15 cellular contexts compared by ENCODE assay signal in the genomic region with DNA sequence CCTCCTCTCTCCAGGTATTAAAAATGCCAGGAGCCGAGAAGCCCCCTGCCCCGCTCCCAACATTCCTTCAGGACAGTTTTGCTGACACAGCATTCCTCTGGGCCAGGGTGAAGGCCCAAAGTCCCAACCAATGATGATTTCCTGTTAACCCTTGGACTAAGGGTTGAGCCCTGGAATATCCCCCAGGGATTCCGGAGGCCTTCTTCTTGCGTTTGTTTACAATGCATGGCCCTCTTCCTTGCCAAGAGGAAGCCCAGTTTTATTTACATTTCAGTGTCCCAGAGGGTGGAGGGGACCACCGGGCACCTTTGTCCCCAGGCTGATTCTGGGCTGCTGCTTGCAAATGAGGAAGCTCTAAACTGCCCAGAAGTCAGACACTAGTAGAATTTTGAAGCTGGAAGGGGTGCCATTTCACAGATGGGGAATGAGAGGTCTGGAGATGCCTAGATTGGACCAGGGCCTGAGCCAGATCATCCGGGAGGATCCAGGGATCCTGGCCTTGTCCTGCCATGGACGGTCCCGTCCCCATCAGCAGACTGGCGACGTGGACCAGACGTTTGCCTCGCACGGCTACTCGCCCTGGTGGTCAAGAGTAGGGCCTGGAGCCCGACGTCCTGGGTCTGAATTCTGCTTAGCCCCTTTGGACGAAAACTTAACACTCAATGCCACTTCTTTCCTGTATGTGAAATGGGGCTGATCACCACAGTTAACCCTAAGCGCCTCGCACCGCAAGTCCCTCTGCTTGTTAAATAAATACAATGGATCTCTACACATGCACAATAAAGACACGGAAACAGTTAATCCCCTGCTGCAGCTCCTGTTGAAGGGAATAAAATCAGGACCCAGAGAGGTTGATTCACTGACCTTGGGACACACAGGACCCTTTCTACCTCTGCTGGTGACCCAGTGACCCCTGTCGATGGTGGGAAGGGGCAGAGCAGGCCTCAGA. TPM values are rescaled to one million over a fixed set of nuclear protein-coding genes. Genes with fewer than 3 reads are reported as not detected.
DNase-seq lines count a peak whose midpoint lies in the region; ATAC-seq, FAIRE-seq and TF ChIP-seq lines count a peak whose summit lies in the region.
"Had no signal": no experiment of that assay in that cellular context is flagged by ENCODE, and none has a peak within 500 bp of the region (broad histone marks: within the 10 kb centered on the region; RNA-seq: fewer than 3 reads in every experiment).

No MANE protein-coding gene starts in this region.

- H3K36me3 ChIP-seq in right lobe of liver, result no peaks in the 10 kb centered on the region
- no peaks in the 10 kb centered on the region for H3K36me3 ChIP-seq in smooth muscle cell (ENCODE audit: low read depth)

- WGBS in right lobe of liver (ENCODE audit: insufficient coverage, low coverage, low lambda C conversion rate, missing lambda C conversion rate), result 27% methylated on average over 12 of the region's 22 CpGs
- WGBS in smooth muscle cell (ENCODE audit: low lambda C conversion rate), result 72% methylated on average over 22 of the region's 22 CpGs

- H3K9me3 ChIP-seq in right lobe of liver, result no peaks in the 10 kb centered on the region
- no peaks in the 10 kb centered on the region for H3K9me3 ChIP-seq in smooth muscle cell (replicated peaks; ENCODE audit: low read depth)

- H3K79me2 ChIP-seq in smooth muscle cell (ENCODE audit: low read depth), result peaks cover 19% of the 10 kb centered on the region

- no peak overlapping the region for H3K9ac ChIP-seq in smooth muscle cell (ENCODE audit: low read depth)

- H3K4me3 ChIP-seq in right lobe of liver (peak overlapping the region; percentile 41 to 65 (median 49)), smooth muscle cell (no peak overlapping the region)

- DNase-seq in NCI-H2029 (lab: John Stamatoyannopoulos, UW) (peak; percentile 38), NCI-H2029 treated with DMSO at 0.1 percent for 48 hours (lab: John Stamatoyannopoulos, UW) (no peak), chondrocyte (ENCODE audit: low spot score) (no peak), right lobe of liver (peak in 2 of 3 donors; percentile 59 to 72), smooth muscle cell (lab: John Stamatoyannopoulos, UW; ENCODE audit: unreplicated experiment) (no peak), pons (ENCODE audit: low spot score) (no peak), C1 segment of cervical spinal cord (lab: John Stamatoyannopoulos, UW) (no peak), D721Med (ENCODE audit: insufficient read length, low spot score) (no peak)
- DNase-seq: activated T-cell treated with anti-CD3 and anti-CD28 coated beads, Interleukin-2, amount 50 U/mL, for 72 hours; MV-4-11; NCI-H524 treated with DMSO at 0.1 percent for 48 hours had no signal

- H3K4me1 ChIP-seq in right lobe of liver (peaks cover 0 to 57% (median 11%) of the 10 kb centered on the region in 4 donors), smooth muscle cell (ENCODE audit: low read depth) (peaks cover 22% of the 10 kb centered on the region)

- no peak for TF ChIP-seq CTCF in chondrocyte (IDR thresholded peaks at IDR 0.05)
- no peak for TF ChIP-seq CTCF in right lobe of liver (IDR thresholded peaks at IDR 0.05)
- TF ChIP-seq CTCF in smooth muscle cell (IDR thresholded peaks at IDR 0.05; ENCODE audit: borderline replicate concordance, insufficient read depth, poor library complexity, severe bottlenecking), result no peak
- no peak for TF ChIP-seq CTCF in D721Med (IDR thresholded peaks at IDR 0.05; ENCODE audit: insufficient read depth, missing control alignments)

- H3K4me1 Mint-ChIP-seq in chondrocyte (ENCODE audit: low read depth), result peaks cover 29% of the 10 kb centered on the region

- intact Hi-C loops in right lobe of liver (cut with DNase I), result no loop called here

- no peak for TF ChIP-seq POLR2A in right lobe of liver (IDR thresholded peaks at IDR 0.05)

- peak overlapping the region; percentile 28 for H3K4me3 Mint-ChIP-seq in chondrocyte (ENCODE audit: unreplicated experiment)

- no peaks in the 10 kb centered on the region for H3K27me3 ChIP-seq in right lobe of liver
- H3K27me3 ChIP-seq in smooth muscle cell (ENCODE audit: low read depth), result no peaks in the 10 kb centered on the region

- no peaks in the 10 kb centered on the region for H3K27me3 Mint-ChIP-seq in chondrocyte (ENCODE audit: low read depth)

- peak overlapping the region; percentile 81 for H3K4me2 ChIP-seq in smooth muscle cell

- H3K27ac ChIP-seq in right lobe of liver, result peak overlapping the region in 2 of 3 donors; percentile 4 to 83
- H3K27ac ChIP-seq in smooth muscle cell (ENCODE audit: low read depth), result peak overlapping the region; percentile 15
- H3K27ac ChIP-seq: 22Rv1 had no signal

- peaks cover 33% of the 10 kb centered on the region for H3F3A ChIP-seq in smooth muscle cell (ENCODE audit: low read depth)

- no peak overlapping the region for H2AFZ ChIP-seq in smooth muscle cell (ENCODE audit: low read depth)

- H3K36me3 Mint-ChIP-seq in chondrocyte (ENCODE audit: low read depth), result no peaks in the 10 kb centered on the region

- H4K20me1 ChIP-seq in smooth muscle cell (ENCODE audit: low read depth), result peaks cover 13% of the 10 kb centered on the region

- H3K9me3 Mint-ChIP-seq in chondrocyte (ENCODE audit: low read depth), result no peaks in the 10 kb centered on the region
- H3K9me3 Mint-ChIP-seq: activated T-cell treated with anti-CD3 and anti-CD28 coated beads, Interleukin-2, amount 50 U/mL, for 72 hours had no signal

- ATAC-seq in right lobe of liver, result peak; percentile 37 to 63 (median 52)
- ATAC-seq: activated T-cell treated with anti-CD3 and anti-CD28 coated beads, Interleukin-2, amount 50 U/mL, for 72 hours had no signal

- no peak for FAIRE-seq in D721Med (lab: Jason Lieb, UNC)
- FAIRE-seq: bronchial epithelial cell had no signal

- H3K27ac Mint-ChIP-seq in chondrocyte (ENCODE audit: unreplicated experiment), result no peak overlapping the region
- H3K27ac Mint-ChIP-seq: activated T-cell treated with anti-CD3 and anti-CD28 coated beads, Interleukin-2, amount 50 U/mL, for 72 hours had no signal

RNA-seq across cellular contexts. Expression of a gene that starts 55.6 kb away (rescaled TPM):
- total RNA-seq in chondrocyte (not detected in 3 replicates), right lobe of liver (not detected), smooth muscle cell (not detected in 2 replicates)
- not detected in 2 replicates for polyA plus RNA-seq in smooth muscle cell
- total RNA-seq: activated T-cell treated with anti-CD3 and anti-CD28 coated beads, Interleukin-2, amount 50 U/mL, for 72 hours; bronchial epithelial cell; renal cortical epithelial cell had no signal
- polyA plus RNA-seq: esophagus had no signal

Comparison
In these comparisons a context has a peak if more than half of its experiments do, and no peak if none do; other contexts are left out.
1. DNase-seq: peak in NCI-H2029 (single experiment) and right lobe of liver (2 of 3); none in NCI-H2029 treated with DMSO at 0.1 percent for 48 hours (single experiment), chondrocyte (single experiment), smooth muscle cell (single experiment), pons (single experiment), C1 segment of cervical spinal cord (0 of 14) and D721Med (single experiment).